In genomic region chr17:39863244-39863917, GRCh38 we compare ENCODE assay signal across 11 cellular contexts. TPM values are rescaled to one million over a fixed set of nuclear protein-coding genes. Genes with fewer than 3 reads are reported as not detected.
A peak's percentile ranks its signal among the peaks of the same experiment; 100 is the strongest.
DNase-seq lines count a peak whose midpoint lies in the region; ATAC-seq and TF ChIP-seq lines count a peak whose summit lies in the region.
"Had no signal": no experiment of that assay in that cellular context is flagged by ENCODE, and none has a peak within 500 bp of the region (broad histone marks: within the 10 kb centered on the region; RNA-seq: fewer than 3 reads in every experiment).

No MANE protein-coding gene starts in this region.

- ATAC-seq in HG03571 (IDR thresholded peaks at IDR 0.05; ENCODE audit: unreplicated experiment) (no peak), HG02840 (IDR thresholded peaks at IDR 0.05; ENCODE audit: low FRiP score, unreplicated experiment) (no peak)

- no peak for DNase-seq in activated T-cell treated with anti-CD3 and anti-CD28 coated beads, Interleukin-2, amount 50 U/mL, for 24 hours
- no peak for DNase-seq in activated T-cell treated with anti-CD3 and anti-CD28 coated beads, Interleukin-2, amount 50 U/mL, for 48 hours
- DNase-seq in OCI-M1 (lab: John Stamatoyannopoulos, UW): peak; percentile 62
- DNase-seq in esophagus squamous epithelium (lab: John Stamatoyannopoulos, UW): no peak
- no peak for DNase-seq in stomach
- DNase-seq in NCI-H1436 (lab: John Stamatoyannopoulos, UW): no peak
- DNase-seq: amniotic stem cell had no signal

- H3K36me3 ChIP-seq in esophagus squamous epithelium (no peaks in the 10 kb centered on the region), stomach (no peaks in the 10 kb centered on the region)

- TF ChIP-seq EP300 in stomach (IDR thresholded peaks at IDR 0.05): no peak

- peaks cover 0 to 19% (median 6%) of the 10 kb centered on the region in 3 donors for H3K4me1 ChIP-seq in esophagus squamous epithelium
- peaks cover 8 to 20% (median 12%) of the 10 kb centered on the region in 4 donors for H3K4me1 ChIP-seq in stomach

- H3K4me3 ChIP-seq in esophagus squamous epithelium: peak overlapping the region in 3 of 4 donors; percentile 30 to 59 (median 40)
- peak overlapping the region; percentile 22 to 38 (median 31) for H3K4me3 ChIP-seq in stomach

- peaks cover 62% of the 10 kb centered on the region for H3K4me1 Mint-ChIP-seq in activated T-cell treated with anti-CD3 and anti-CD28 coated beads, Interleukin-2, amount 50 U/mL, for 24 hours (ENCODE audit: low read depth)

- intact Hi-C loops in esophagus squamous epithelium (cut with DNase I): loop anchor here (10.0 kb wide), 1 partner anchor 99 kb away; no protein-coding TSS in a partner anchor
- intact Hi-C loops in stomach (cut with DNase I; ENCODE audit: low total_unique reads): no loop called here

- H3K27me3 ChIP-seq in esophagus squamous epithelium (peaks cover 7 to 99% (median 15%) of the 10 kb centered on the region in 4 donors), stomach (peaks cover 3 to 80% (median 22%) of the 10 kb centered on the region in 3 donors)

- H3K9me3 ChIP-seq in esophagus squamous epithelium: no peaks in the 10 kb centered on the region
- H3K9me3 ChIP-seq in stomach: peaks cover 4 to 11% (median 8%) of the 10 kb centered on the region in 4 donors

- no peak for TF ChIP-seq CTCF in esophagus squamous epithelium (IDR thresholded peaks at IDR 0.05)
- TF ChIP-seq CTCF in stomach (IDR thresholded peaks at IDR 0.05): no peak

- H3K27me3 Mint-ChIP-seq in activated T-cell treated with anti-CD3 and anti-CD28 coated beads, Interleukin-2, amount 50 U/mL, for 24 hours: no peaks in the 10 kb centered on the region

- H3K9me3 Mint-ChIP-seq in activated T-cell treated with anti-CD3 and anti-CD28 coated beads, Interleukin-2, amount 50 U/mL, for 24 hours: no peaks in the 10 kb centered on the region

- 55 to 62% methylated on average over 7 of the region's 7 CpGs for WGBS in esophagus squamous epithelium, 2 donors
- 61 to 73% (median 63%) methylated on average over 7 of the region's 7 CpGs for WGBS in stomach, 5 donors

- H3K4me3 Mint-ChIP-seq in activated T-cell treated with anti-CD3 and anti-CD28 coated beads, Interleukin-2, amount 50 U/mL, for 24 hours: peak overlapping the region; percentile 97

- TF ChIP-seq POLR2A in esophagus squamous epithelium (IDR thresholded peaks at IDR 0.05) (no peak), stomach (IDR thresholded peaks at IDR 0.05) (no peak)

- H3K27ac ChIP-seq in esophagus squamous epithelium: peak overlapping the region in 3 of 4 donors; percentile 24 to 63 (median 41)
- peak overlapping the region in 4 of 5 donors; percentile 16 to 73 (median 68) for H3K27ac ChIP-seq in stomach

- H3K36me3 Mint-ChIP-seq in activated T-cell treated with anti-CD3 and anti-CD28 coated beads, Interleukin-2, amount 50 U/mL, for 24 hours (ENCODE audit: low read depth): peaks cover 43% of the 10 kb centered on the region

- H3K27ac Mint-ChIP-seq in activated T-cell treated with anti-CD3 and anti-CD28 coated beads, Interleukin-2, amount 50 U/mL, for 24 hours: peak overlapping the region; percentile 97

RNA-seq across cellular contexts. Expression of gene IKZF3, which starts 0.7 kb away (rescaled TPM):
- total RNA-seq in esophagus squamous epithelium (1 to 10 TPM; 2.1 to 9.0 (median 3.8) TPM), stomach (1 to 10 TPM in 4 of 5 donors, not detected in 1; 1.1 to 5.4 (median 3.9) TPM)
- polyA plus RNA-seq in stomach: under 1 TPM; 0.56 to 0.90 (median 0.76) TPM

RNA-seq across cellular contexts. Expression of gene ZPBP2, which starts 4.6 kb away (rescaled TPM):
- not detected for total RNA-seq in esophagus squamous epithelium
- total RNA-seq in stomach: not detected
- polyA plus RNA-seq in stomach: not detected
- total RNA-seq: esophagus mucosa, left lobe of liver had no signal

RNA-seq across cellular contexts. Expression of gene GSDMB, which starts 55.1 kb away (rescaled TPM):
- total RNA-seq in esophagus squamous epithelium (1 to 10 TPM in 3 of 4 donors, under 1 TPM in 1; 0.67 to 4.2 (median 1.4) TPM), stomach (10 to 100 TPM in 4 of 5 donors, 1 to 10 TPM in 1; 9.4 to 91.5 (median 33.0) TPM)
- 10 to 100 TPM; 12.1 to 46.6 (median 25.0) TPM for polyA plus RNA-seq in stomach
